Comparison of ENCODE assay signal across 1 cellular context in the genomic region with DNA sequence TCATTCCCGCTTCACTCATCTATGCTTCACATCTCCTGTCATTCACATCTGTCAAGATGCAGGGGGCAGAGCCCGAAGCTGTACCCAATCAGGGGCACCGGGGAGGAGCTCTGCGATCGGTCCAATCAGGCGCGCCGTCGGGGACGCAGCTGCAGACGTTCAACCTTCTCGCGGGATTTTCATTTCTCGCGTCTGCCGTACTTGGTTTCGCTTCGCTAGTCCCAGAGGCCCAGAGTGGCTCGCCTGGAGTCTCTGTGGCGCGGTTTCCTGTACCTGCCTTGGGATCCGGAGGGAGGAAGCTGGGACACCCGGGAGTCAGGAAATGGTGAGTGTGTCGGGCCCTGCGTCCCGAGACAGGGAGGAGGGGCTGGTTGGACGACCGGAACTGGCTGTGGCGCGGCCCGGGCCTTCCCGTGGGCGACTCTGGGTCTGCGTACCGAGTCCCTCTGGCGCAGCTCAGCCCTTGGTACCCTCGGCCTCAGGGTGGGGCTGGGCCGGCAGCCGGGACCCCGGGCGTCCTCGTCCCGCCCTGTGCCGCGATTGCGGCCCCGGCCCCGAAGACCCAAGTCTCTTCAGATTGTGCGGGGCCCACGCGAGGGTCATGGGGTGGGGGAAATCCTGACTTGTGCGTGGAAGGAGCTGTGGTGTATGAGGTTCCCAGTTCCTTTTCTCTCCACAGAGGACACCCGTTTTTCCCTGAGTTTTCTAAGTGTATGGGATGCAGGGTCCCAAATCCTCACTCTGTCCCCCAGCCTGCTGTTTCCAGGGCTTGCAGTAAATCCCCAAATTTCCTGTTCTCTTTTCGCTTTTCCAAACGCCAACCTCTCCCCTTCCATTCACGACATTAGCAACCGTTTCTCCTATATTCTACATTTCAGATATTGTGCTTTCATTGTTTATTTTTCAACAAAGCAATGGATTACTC.
A peak's percentile ranks its signal among the peaks of the same experiment; 100 is the strongest.
TF ChIP-seq lines count a peak whose summit lies in the region.

ZNF136 (plus strand) TSS at position 215 of the 925 bp plus-strand sequence; CDS start at position 323, 108 bp downstream.

TF ChIP-seq in HepG2, 621 proteins besides CTCF, POLR2A, EP300 and RAD21 (continued from another document and continues in another):
- TF ChIP-seq, protein P1, sequence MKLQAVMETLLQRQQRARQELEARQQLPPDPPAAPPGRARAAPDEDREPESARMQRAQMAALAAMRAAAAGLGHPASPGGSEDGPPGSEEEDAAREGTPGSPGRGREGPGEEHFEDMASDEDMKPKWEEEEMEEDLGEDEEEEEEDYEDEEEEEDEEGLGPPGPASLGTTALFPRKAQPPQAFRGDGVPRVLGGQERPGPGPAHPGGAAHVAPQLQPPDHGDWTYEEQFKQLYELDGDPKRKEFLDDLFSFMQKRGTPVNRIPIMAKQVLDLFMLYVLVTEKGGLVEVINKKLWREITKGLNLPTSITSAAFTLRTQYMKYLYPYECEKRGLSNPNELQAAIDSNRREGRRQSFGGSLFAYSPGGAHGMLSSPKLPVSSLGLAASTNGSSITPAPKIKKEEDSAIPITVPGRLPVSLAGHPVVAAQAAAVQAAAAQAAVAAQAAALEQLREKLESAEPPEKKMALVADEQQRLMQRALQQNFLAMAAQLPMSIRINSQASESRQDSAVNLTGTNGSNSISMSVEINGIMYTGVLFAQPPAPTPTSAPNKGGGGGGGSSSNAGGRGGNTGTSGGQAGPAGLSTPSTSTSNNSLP (IDR thresholded peaks at IDR 0.05; ENCODE audit: low read depth, low read length) = no peak
- TF ChIP-seq SSRP1 (CRISPR knock-in tag; IDR thresholded peaks at IDR 0.05) = no peak
- TF ChIP-seq, protein P2, sequence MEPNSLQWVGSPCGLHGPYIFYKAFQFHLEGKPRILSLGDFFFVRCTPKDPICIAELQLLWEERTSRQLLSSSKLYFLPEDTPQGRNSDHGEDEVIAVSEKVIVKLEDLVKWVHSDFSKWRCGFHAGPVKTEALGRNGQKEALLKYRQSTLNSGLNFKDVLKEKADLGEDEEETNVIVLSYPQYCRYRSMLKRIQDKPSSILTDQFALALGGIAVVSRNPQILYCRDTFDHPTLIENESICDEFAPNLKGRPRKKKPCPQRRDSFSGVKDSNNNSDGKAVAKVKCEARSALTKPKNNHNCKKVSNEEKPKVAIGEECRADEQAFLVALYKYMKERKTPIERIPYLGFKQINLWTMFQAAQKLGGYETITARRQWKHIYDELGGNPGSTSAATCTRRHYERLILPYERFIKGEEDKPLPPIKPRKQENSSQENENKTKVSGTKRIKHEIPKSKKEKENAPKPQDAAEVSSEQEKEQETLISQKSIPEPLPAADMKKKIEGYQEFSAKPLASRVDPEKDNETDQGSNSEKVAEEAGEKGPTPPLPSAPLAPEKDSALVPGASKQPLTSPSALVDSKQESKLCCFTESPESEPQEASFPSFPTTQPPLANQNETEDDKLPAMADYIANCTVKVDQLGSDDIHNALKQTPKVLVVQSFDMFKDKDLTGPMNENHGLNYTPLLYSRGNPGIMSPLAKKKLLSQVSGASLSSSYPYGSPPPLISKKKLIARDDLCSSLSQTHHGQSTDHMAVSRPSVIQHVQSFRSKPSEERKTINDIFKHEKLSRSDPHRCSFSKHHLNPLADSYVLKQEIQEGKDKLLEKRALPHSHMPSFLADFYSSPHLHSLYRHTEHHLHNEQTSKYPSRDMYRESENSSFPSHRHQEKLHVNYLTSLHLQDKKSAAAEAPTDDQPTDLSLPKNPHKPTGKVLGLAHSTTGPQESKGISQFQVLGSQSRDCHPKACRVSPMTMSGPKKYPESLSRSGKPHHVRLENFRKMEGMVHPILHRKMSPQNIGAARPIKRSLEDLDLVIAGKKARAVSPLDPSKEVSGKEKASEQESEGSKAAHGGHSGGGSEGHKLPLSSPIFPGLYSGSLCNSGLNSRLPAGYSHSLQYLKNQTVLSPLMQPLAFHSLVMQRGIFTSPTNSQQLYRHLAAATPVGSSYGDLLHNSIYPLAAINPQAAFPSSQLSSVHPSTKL (CRISPR knock-in tag; IDR thresholded peaks at IDR 0.05) = 0 out of 2 replicates have a peak, but pooled peaks have one; percentile 28
- no peak for TF ChIP-seq ZFP37 (CRISPR knock-in tag; IDR thresholded peaks at IDR 0.05; ENCODE audit: borderline replicate concordance)
- peak; percentile 63; the same call in 1 of the 2 replicates for TF ChIP-seq HOXA5 (CRISPR knock-in tag; IDR thresholded peaks at IDR 0.05)
- TF ChIP-seq NR3C1 (CRISPR knock-in tag; IDR thresholded peaks at IDR 0.05) = no peak
- TF ChIP-seq ZNF766 (CRISPR knock-in tag; IDR thresholded peaks at IDR 0.05; ENCODE audit: borderline replicate concordance) = peak; percentile 42; the same call in 1 of the 2 replicates
- peak; percentile 93; the same call in 1 of the 2 replicates for TF ChIP-seq NFKB2 (CRISPR knock-in tag; IDR thresholded peaks at IDR 0.05; ENCODE audit: borderline replicate concordance)
- no peak for TF ChIP-seq MEIS1 (CRISPR knock-in tag; IDR thresholded peaks at IDR 0.05; ENCODE audit: borderline replicate concordance)
- no peak for TF ChIP-seq ZNF629 (CRISPR knock-in tag; conservative IDR thresholded peaks at IDR 0.05)
- TF ChIP-seq ZNF224 (CRISPR knock-in tag; IDR thresholded peaks at IDR 0.05) = 0 out of 2 replicates have a peak, but pooled peaks have one; percentile 66
- TF ChIP-seq BORCS8-MEF2B (CRISPR knock-in tag; IDR thresholded peaks at IDR 0.05) = peak; percentile 88; the same call in 1 of the 2 replicates
- TF ChIP-seq BRF2 (CRISPR knock-in tag; IDR thresholded peaks at IDR 0.05) = 0 out of 2 replicates have a peak, but pooled peaks have one; percentile 23
- TF ChIP-seq ZNF563 (CRISPR knock-in tag; IDR thresholded peaks at IDR 0.05) = peak; percentile 64; the same call in 1 of the 2 replicates
- TF ChIP-seq ZNF572 (CRISPR knock-in tag; IDR thresholded peaks at IDR 0.05) = 0 out of 2 replicates have a peak, but pooled peaks have one; percentile 53
- TF ChIP-seq CHD2 (IDR thresholded peaks at IDR 0.05; ENCODE audit: low read depth, low read length) = peak; percentile 96
- peak; percentile 73; the same call in 1 of the 2 replicates for TF ChIP-seq MEIS2 (CRISPR knock-in tag; IDR thresholded peaks at IDR 0.05)
- peak; percentile 85 for TF ChIP-seq YEATS2 (CRISPR knock-in tag; IDR thresholded peaks at IDR 0.05; ENCODE audit: borderline replicate concordance)
- TF ChIP-seq RCOR2 (CRISPR knock-in tag; IDR thresholded peaks at IDR 0.05) = no peak
- no peak for TF ChIP-seq ZNF580 (CRISPR knock-in tag; IDR thresholded peaks at IDR 0.05; ENCODE audit: borderline replicate concordance, low read depth)
- TF ChIP-seq ZNF33A (CRISPR knock-in tag; IDR thresholded peaks at IDR 0.05; ENCODE audit: borderline replicate concordance) = no peak
- TF ChIP-seq ZNF619 (CRISPR knock-in tag; IDR thresholded peaks at IDR 0.05) = no peak
- peak; percentile 55; the same call in 1 of the 2 replicates for TF ChIP-seq ZSCAN21 (CRISPR knock-in tag; IDR thresholded peaks at IDR 0.05; ENCODE audit: borderline replicate concordance)
- no peak for TF ChIP-seq NR2C2 (CRISPR knock-in tag; IDR thresholded peaks at IDR 0.05; ENCODE audit: borderline replicate concordance)
- 0 out of 2 replicates have a peak, but pooled peaks have one; percentile 67 for TF ChIP-seq GMEB2 (CRISPR knock-in tag; IDR thresholded peaks at IDR 0.05; ENCODE audit: low read depth)
- peak; percentile 87; the same call in 1 of the 2 replicates for TF ChIP-seq ARNT2 (CRISPR knock-in tag; IDR thresholded peaks at IDR 0.05; ENCODE audit: low read depth)
- TF ChIP-seq, protein P3, sequence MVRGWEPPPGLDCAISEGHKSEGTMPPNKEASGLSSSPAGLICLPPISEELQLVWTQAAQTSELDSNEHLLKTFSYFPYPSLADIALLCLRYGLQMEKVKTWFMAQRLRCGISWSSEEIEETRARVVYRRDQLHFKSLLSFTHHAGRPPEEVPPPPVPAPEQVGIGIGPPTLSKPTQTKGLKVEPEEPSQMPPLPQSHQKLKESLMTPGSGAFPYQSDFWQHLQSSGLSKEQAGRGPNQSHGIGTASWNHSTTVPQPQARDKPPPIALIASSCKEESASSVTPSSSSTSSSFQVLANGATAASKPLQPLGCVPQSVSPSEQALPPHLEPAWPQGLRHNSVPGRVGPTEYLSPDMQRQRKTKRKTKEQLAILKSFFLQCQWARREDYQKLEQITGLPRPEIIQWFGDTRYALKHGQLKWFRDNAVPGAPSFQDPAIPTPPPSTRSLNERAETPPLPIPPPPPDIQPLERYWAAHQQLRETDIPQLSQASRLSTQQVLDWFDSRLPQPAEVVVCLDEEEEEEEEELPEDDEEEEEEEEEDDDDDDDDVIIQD (CRISPR knock-in tag; IDR thresholded peaks at IDR 0.05; ENCODE audit: low read depth) = peak; percentile 60
- peak; percentile 38; the same call in 1 of the 2 replicates for TF ChIP-seq ZNF772 (CRISPR knock-in tag; IDR thresholded peaks at IDR 0.05)
- TF ChIP-seq ZNF788 (CRISPR knock-in tag; IDR thresholded peaks at IDR 0.05; ENCODE audit: borderline replicate concordance) = peak; percentile 59; the same call in 1 of the 2 replicates
- TF ChIP-seq ZNF574 (CRISPR knock-in tag; IDR thresholded peaks at IDR 0.05) = peak; percentile 83
- TF ChIP-seq MTA3 (CRISPR knock-in tag; IDR thresholded peaks at IDR 0.05) = no peak
- 0 out of 2 replicates have a peak, but pooled peaks have one; percentile 30 for TF ChIP-seq GATA4 (IDR thresholded peaks at IDR 0.05; ENCODE audit: borderline replicate concordance, low read depth)
- TF ChIP-seq CHD4 (IDR thresholded peaks at IDR 0.05; ENCODE audit: borderline replicate concordance, low read length) = no peak
- 0 out of 2 replicates have a peak, but pooled peaks have one; percentile 18 for TF ChIP-seq SATB2 (CRISPR knock-in tag; IDR thresholded peaks at IDR 0.05)
- TF ChIP-seq SALL1 (CRISPR knock-in tag; IDR thresholded peaks at IDR 0.05) = peak; percentile 81
- TF ChIP-seq KLF9 (CRISPR knock-in tag; IDR thresholded peaks at IDR 0.05; ENCODE audit: low read depth) = 0 out of 2 replicates have a peak, but pooled peaks have one; percentile 43
- TF ChIP-seq AHR (CRISPR knock-in tag; IDR thresholded peaks at IDR 0.05) = peak; percentile 66; the same call in 1 of the 2 replicates
- TF ChIP-seq ZNF3 (CRISPR knock-in tag; IDR thresholded peaks at IDR 0.05) = no peak
- 0 out of 2 replicates have a peak, but pooled peaks have one; percentile 48 for TF ChIP-seq MEF2D (CRISPR knock-in tag; IDR thresholded peaks at IDR 0.05)
- TF ChIP-seq WIZ (CRISPR knock-in tag; IDR thresholded peaks at IDR 0.05) = no peak
- TF ChIP-seq IKZF1 (IDR thresholded peaks at IDR 0.05) = no peak
- TF ChIP-seq TAF15 (IDR thresholded peaks at IDR 0.05; ENCODE audit: low read depth, low read length, poor library complexity, severe bottlenecking) = no peak
- no peak for TF ChIP-seq ZNF616 (CRISPR knock-in tag; IDR thresholded peaks at IDR 0.05; ENCODE audit: low read depth)
- TF ChIP-seq CREBL2 (CRISPR knock-in tag; IDR thresholded peaks at IDR 0.05; ENCODE audit: borderline replicate concordance) = peak; percentile 76; the same call in 1 of the 2 replicates
- TF ChIP-seq RXRA (CRISPR knock-in tag; IDR thresholded peaks at IDR 0.05) = peak; percentile 32; the same call in 1 of the 2 replicates
- TF ChIP-seq, protein P4, sequence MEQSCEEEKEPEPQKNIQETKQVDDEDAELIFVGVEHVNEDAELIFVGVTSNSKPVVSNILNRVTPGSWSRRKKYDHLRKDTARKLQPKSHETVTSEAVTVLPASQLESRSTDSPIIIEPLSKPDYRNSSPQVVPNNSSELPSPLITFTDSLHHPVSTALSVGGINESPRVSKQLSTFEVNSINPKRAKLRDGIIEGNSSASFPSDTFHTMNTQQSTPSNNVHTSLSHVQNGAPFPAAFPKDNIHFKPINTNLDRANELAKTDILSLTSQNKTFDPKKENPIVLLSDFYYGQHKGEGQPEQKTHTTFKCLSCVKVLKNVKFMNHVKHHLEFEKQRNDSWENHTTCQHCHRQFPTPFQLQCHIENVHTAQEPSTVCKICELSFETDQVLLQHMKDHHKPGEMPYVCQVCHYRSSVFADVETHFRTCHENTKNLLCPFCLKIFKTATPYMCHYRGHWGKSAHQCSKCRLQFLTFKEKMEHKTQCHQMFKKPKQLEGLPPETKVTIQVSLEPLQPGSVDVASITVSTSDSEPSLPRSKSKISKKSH (CRISPR knock-in tag; IDR thresholded peaks at IDR 0.05; ENCODE audit: borderline replicate concordance) = no peak
